ENCODE assay signal across 1 cellular context in the genomic region with DNA sequence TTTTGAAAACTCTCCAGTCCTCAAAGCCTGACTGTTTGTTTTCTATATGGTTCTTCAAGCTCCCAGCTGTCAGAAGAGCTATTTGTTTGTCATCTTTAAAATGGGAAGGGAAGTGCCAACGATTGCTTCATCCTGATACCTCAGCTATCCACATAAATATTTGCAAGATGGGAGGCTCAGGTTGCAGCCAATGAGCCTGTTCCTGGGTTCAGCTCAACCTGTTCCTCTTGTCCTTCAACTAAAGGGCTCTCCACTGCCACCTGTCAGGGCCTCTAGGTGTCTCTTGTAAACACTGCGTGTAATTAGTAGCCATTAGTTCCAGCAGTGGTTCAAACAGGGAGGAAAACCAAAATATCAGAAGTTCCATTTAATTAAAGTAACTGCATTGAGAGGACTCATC.
TF ChIP-seq lines count a peak whose summit lies in the region.

No MANE protein-coding gene starts in this region.

TF ChIP-seq in neural cell, 6 proteins besides CTCF, POLR2A, EP300 and RAD21:
- TF ChIP-seq, protein P1, sequence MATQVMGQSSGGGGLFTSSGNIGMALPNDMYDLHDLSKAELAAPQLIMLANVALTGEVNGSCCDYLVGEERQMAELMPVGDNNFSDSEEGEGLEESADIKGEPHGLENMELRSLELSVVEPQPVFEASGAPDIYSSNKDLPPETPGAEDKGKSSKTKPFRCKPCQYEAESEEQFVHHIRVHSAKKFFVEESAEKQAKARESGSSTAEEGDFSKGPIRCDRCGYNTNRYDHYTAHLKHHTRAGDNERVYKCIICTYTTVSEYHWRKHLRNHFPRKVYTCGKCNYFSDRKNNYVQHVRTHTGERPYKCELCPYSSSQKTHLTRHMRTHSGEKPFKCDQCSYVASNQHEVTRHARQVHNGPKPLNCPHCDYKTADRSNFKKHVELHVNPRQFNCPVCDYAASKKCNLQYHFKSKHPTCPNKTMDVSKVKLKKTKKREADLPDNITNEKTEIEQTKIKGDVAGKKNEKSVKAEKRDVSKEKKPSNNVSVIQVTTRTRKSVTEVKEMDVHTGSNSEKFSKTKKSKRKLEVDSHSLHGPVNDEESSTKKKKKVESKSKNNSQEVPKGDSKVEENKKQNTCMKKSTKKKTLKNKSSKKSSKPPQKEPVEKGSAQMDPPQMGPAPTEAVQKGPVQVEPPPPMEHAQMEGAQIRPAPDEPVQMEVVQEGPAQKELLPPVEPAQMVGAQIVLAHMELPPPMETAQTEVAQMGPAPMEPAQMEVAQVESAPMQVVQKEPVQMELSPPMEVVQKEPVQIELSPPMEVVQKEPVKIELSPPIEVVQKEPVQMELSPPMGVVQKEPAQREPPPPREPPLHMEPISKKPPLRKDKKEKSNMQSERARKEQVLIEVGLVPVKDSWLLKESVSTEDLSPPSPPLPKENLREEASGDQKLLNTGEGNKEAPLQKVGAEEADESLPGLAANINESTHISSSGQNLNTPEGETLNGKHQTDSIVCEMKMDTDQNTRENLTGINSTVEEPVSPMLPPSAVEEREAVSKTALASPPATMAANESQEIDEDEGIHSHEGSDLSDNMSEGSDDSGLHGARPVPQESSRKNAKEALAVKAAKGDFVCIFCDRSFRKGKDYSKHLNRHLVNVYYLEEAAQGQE (IDR thresholded peaks at IDR 0.05; ENCODE audit: borderline replicate concordance), result no peak
- TF ChIP-seq MXI1 (conservative IDR thresholded peaks at IDR 0.05; ENCODE audit: poor library complexity, severe bottlenecking), result no peak
- TF ChIP-seq TAF1 (IDR thresholded peaks at IDR 0.05; ENCODE audit: low read depth), result no peak
- TF ChIP-seq POLR2AphosphoS5 (IDR thresholded peaks at IDR 0.05), result no peak
- no peak for TF ChIP-seq SMC3 (conservative IDR thresholded peaks at IDR 0.05; ENCODE audit: poor library complexity)
- no peak for TF ChIP-seq EZH2 (IDR thresholded peaks at IDR 0.05; ENCODE audit: borderline replicate concordance, insufficient read depth, low read length, poor library complexity, severe bottlenecking)
TF ChIP-seq in neural cell: peak in this region for 0.
